8 cellular contexts compared by ENCODE assay signal in the genomic region with DNA sequence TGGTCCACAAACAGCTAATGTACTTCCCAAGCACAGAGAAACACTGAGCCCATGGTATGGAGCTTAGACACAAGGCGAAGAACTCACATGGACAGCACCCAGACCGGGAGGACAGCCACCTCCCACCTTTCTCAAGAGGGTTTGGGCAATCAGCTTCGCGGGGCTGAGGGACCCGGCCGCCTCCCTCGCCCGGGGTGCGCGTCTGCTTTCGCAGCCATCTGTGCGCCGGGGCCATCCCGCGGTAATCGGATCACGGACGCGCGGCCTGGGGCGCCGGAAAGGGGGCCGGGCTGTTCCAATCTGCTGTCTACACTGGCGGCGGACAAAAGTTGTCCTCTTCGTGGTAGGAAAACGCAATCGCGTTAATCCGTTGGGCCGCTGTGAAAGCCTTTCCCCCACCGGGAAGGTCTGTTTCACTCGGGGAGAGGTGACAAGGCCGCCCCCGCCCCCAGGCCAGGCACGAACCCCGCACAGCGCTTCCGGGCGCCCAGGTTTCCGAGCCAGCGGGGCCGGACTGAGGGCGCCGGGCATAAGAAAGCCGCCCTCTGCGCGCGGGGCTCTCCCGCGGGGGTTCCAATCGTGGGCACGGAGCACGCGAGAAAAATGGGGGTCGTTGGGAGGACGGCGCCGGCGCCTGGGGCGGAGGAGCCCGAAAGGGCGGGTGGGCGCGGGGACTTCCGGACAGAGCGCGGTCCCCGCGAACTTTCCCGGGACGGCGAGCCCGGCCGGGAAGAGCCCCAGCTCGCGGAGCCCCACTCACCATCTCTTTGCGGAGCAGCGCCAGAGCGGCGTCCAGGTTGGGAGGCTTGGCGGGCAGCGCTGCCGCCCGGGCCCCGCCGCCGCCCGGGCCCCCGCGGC. TPM values are rescaled to one million over a fixed set of nuclear protein-coding genes. Genes with fewer than 3 reads are reported as not detected.
A peak's percentile ranks its signal among the peaks of the same experiment; 100 is the strongest.
DNase-seq lines count a peak whose midpoint lies in the region; ATAC-seq and TF ChIP-seq lines count a peak whose summit lies in the region.

No MANE protein-coding gene starts in this region.

- ATAC-seq in GM21381 (IDR thresholded peaks at IDR 0.05; ENCODE audit: unreplicated experiment) (peak; percentile 41), left lung (peak; percentile 74)

- no peaks in the 10 kb centered on the region for H3K27me3 ChIP-seq in CD8-positive, alpha-beta memory T cell (ENCODE audit: insufficient read depth, low read length, poor library complexity, severe bottlenecking)
- peaks cover 0 to 34% of the 10 kb centered on the region in 2 donors for H3K27me3 ChIP-seq in left lung

- DNase-seq in CD8-positive, alpha-beta memory T cell: peak; percentile 10 to 51 (median 19)
- DNase-seq in HuH-7.5 (ENCODE audit: low spot score) (peak; percentile 72), cardiac fibroblast (ENCODE audit: low read depth in 2 of 2) (peak; percentile 15 to 44), left lung (peak; percentile 44 to 86), NCI-H2081 treated with DMSO at 0.1 percent for 48 hours (lab: John Stamatoyannopoulos, UW) (no peak)
- DNase-seq in stimulated activated CD4-positive, alpha-beta T cell treated with anti-CD3 and anti-CD28 coated beads, Interleukin-4, amount 100 ng/mL, for 4 hours: peak; percentile 34 to 38

- peak overlapping the region; percentile 61 to 87 (median 81) for H3K4me3 Mint-ChIP-seq in CD8-positive, alpha-beta memory T cell

- H3K27me3 Mint-ChIP-seq in CD8-positive, alpha-beta memory T cell: peaks cover 0 to 3% of the 10 kb centered on the region in 2 donors

- peak overlapping the region; percentile 67 for H3K4me3 ChIP-seq in CD8-positive, alpha-beta memory T cell (ENCODE audit: low read length)
- H3K4me3 ChIP-seq in cardiac fibroblast (replicated peaks in 1 of 2; ENCODE audit: low read depth in 2 of 2, low read length in 2 of 2) (peak overlapping the region; percentile 56 to 61), left lung (peak overlapping the region; percentile 49 to 88)

- peaks cover 0 to 2% (median 0%) of the 10 kb centered on the region in 3 donors for H3K36me3 Mint-ChIP-seq in CD8-positive, alpha-beta memory T cell

- H3K36me3 ChIP-seq in CD8-positive, alpha-beta memory T cell (ENCODE audit: insufficient read depth, low read length): no peaks in the 10 kb centered on the region
- no peaks in the 10 kb centered on the region for H3K36me3 ChIP-seq in left lung

- intact Hi-C loops in left lung (cut with DNase I): no loop called here

- peaks cover 25 to 39% (median 37%) of the 10 kb centered on the region in 3 donors for H3K4me1 Mint-ChIP-seq in CD8-positive, alpha-beta memory T cell

- no peaks in the 10 kb centered on the region for H3K9me3 ChIP-seq in CD8-positive, alpha-beta memory T cell (ENCODE audit: low read length)
- peaks cover 0 to 4% of the 10 kb centered on the region in 2 donors for H3K9me3 ChIP-seq in left lung

- H3K4me1 ChIP-seq in CD8-positive, alpha-beta memory T cell (ENCODE audit: insufficient read depth, low read length): peaks cover 29% of the 10 kb centered on the region
- H3K4me1 ChIP-seq in left lung: peaks cover 0 to 43% of the 10 kb centered on the region in 2 donors

- POLR2A ChIA-PET in CD8-positive, alpha-beta memory T cell (lab: Charles Lee): interaction anchor here (1.7 kb wide), 1 partner anchor 61 kb away, joined by 9 read pairs; the partner anchor contains the start of genes ARV1 and TTC13

- H3K9me3 Mint-ChIP-seq in CD8-positive, alpha-beta memory T cell: peaks cover 0 to under 1% (median 0%) of the 10 kb centered on the region in 5 donors

- no peak overlapping the region for H3K27ac ChIP-seq in CD8-positive, alpha-beta memory T cell (ENCODE audit: low read depth, low read length)
- H3K27ac ChIP-seq in VCaP: peak overlapping the region; percentile 46; the same call in 1 of the 2 replicates
- H3K27ac ChIP-seq in left lung: peak overlapping the region; percentile 44 to 69

- H3K27ac Mint-ChIP-seq in CD8-positive, alpha-beta memory T cell: peak overlapping the region in 4 of 8 donors; percentile 51 to 70 (median 60)

- CTCF ChIA-PET in CD8-positive, alpha-beta memory T cell (lab: Charles Lee): interaction anchor here (1.4 kb wide), 1 partner anchor 60 kb away, joined by 6 read pairs; the partner anchor contains the start of genes ARV1 and TTC13

- TF ChIP-seq CTCF in VCaP (conservative IDR thresholded peaks at IDR 0.05) (no peak), cardiac fibroblast (IDR thresholded peaks at IDR 0.05; ENCODE audit: low read depth, low read length) (no peak), left lung (IDR thresholded peaks at IDR 0.05) (no peak)

RNA-seq across cellular contexts. Expression of gene FAM89A, which starts 0.7 kb away (rescaled TPM):
- 10 to 100 TPM; 12.1 to 14.8 TPM for total RNA-seq in CD8-positive, alpha-beta memory T cell
- polyA plus RNA-seq in CD8-positive, alpha-beta memory T cell: 10.5 TPM
- 10 to 100 TPM; 12.3 to 18.8 TPM for total RNA-seq in left lung
